In genomic region chr22:33539902-33540751, GRCh38 we compare ENCODE assay signal across 10 cellular contexts.
DNase-seq lines count a peak whose midpoint lies in the region; ATAC-seq, FAIRE-seq and TF ChIP-seq lines count a peak whose summit lies in the region.
"Had no signal": no experiment of that assay in that cellular context is flagged by ENCODE, and none has a peak within 500 bp of the region (broad histone marks: within the 10 kb centered on the region; RNA-seq: fewer than 3 reads in every experiment).

No MANE protein-coding gene starts in this region.

- FAIRE-seq in HepG2 (lab: Jason Lieb, UNC) = peak; percentile 94

- TSS peak; percentile 49 for BruUV-seq in HepG2 (replicated peaks; lab: Mats Ljungman, UMichigan)

- peak; percentile 97 to 99 for TF ChIP-seq EP300 in HepG2 (IDR thresholded peaks at IDR 0.05; ENCODE audit: low read depth in 2 of 2, low read length in 2 of 2)
- peak; percentile 99 for TF ChIP-seq EP300 in HepG2 (CRISPR knock-in tag; IDR thresholded peaks at IDR 0.05; ENCODE audit: borderline replicate concordance)

- H3K27ac ChIP-seq in HepG2 (ENCODE audit: extremely low read length, insufficient read depth, low read length) (peak overlapping the region; percentile 99), thoracic aorta (no peak overlapping the region), esophagus squamous epithelium (peak overlapping the region in 2 of 4 donors; percentile 58 to 71)

- H3K9me3 Mint-ChIP-seq in activated CD4-positive, alpha-beta memory T cell treated with anti-CD3 and anti-CD28 coated beads for 36 hours = peaks cover 3% of the 10 kb centered on the region

- H3K27ac Mint-ChIP-seq in activated CD4-positive, alpha-beta memory T cell treated with anti-CD3 and anti-CD28 coated beads for 36 hours = no peak overlapping the region

- H3K36me3 Mint-ChIP-seq in activated CD4-positive, alpha-beta memory T cell treated with anti-CD3 and anti-CD28 coated beads for 36 hours = no peaks in the 10 kb centered on the region

- H3K4me1 Mint-ChIP-seq in activated CD4-positive, alpha-beta memory T cell treated with anti-CD3 and anti-CD28 coated beads for 36 hours (ENCODE audit: low read depth) = no peaks in the 10 kb centered on the region

- H3K9ac ChIP-seq in HepG2 (ENCODE audit: insufficient read depth, low read depth, low read length) = peak overlapping the region; percentile 70

- 2% methylated on average over 8 of the region's 8 CpGs for whole genome bisulfite sequencing in HepG2 (ENCODE audit: low lambda C conversion rate)
- 57 to 60% methylated on average over 4 to 6 of the region's 8 CpGs for WGBS in esophagus squamous epithelium, 2 donors

- H3K4me3 Mint-ChIP-seq in activated CD4-positive, alpha-beta memory T cell treated with anti-CD3 and anti-CD28 coated beads for 36 hours = no peak overlapping the region

- H2AFZ ChIP-seq in HepG2 (ENCODE audit: low read length) = no peak overlapping the region

- peak; percentile 58 for DNase-seq in cerebellum (ENCODE audit: low spot score)
- DNase-seq in HepG2 (ENCODE audit: low spot score) = peak; percentile 100
- DNase-seq in thoracic aorta (ENCODE audit: low spot score) = peak; percentile 9
- no peak for DNase-seq in activated CD8-positive, alpha-beta memory T cell treated with anti-CD3 and anti-CD28 coated beads, Interleukin-2, amount 50 U/mL, for 48 hours
- no peak for DNase-seq in activated CD4-positive, alpha-beta memory T cell treated with anti-CD3 and anti-CD28 coated beads for 36 hours
- DNase-seq in esophagus squamous epithelium (lab: John Stamatoyannopoulos, UW) = no peak
- no peak for DNase-seq in activated naive CD4-positive, alpha-beta T cell (lab: John Stamatoyannopoulos, UW)
- DNase-seq: cortex of kidney had no signal

- POLR2A ChIA-PET in HepG2 (lab: Yijun Ruan, JAX) = interaction anchor here (0.7 to 4.1 kb wide), 24 partner anchors 10 to 381 kb away, joined by 3 to 91 read pairs (median 6); no protein-coding TSS in a partner anchor
- POLR2A ChIA-PET in activated CD4-positive, alpha-beta memory T cell treated with anti-CD3 and anti-CD28 coated beads for 36 hours (lab: Charles Lee) = no interaction called here

- CTCF ChIA-PET in HepG2 (lab: Yijun Ruan, JAX; ENCODE audit: low intra/inter-chr PET ratio, low total read pairs) = interaction anchor here (1.2 to 1.7 kb wide), 2 partner anchors 37 to 40 kb away, joined by 3 to 6 read pairs; no protein-coding TSS in a partner anchor
- CTCF ChIA-PET in activated CD4-positive, alpha-beta memory T cell treated with anti-CD3 and anti-CD28 coated beads for 36 hours (lab: Charles Lee) = no interaction called here

- TF ChIP-seq POLR2A in HepG2 (IDR thresholded peaks at IDR 0.05; ENCODE audit: insufficient read depth in 1 of 2, low read depth in 2 of 2, low read length in 2 of 2) (peak in 1 of 2 experiments; percentile 78; a peak in 2 of 4 replicates), esophagus squamous epithelium (IDR thresholded peaks at IDR 0.05) (no peak)

- H3K4me1 ChIP-seq in HepG2 (ENCODE audit: insufficient read depth, low read length) = peaks cover 86% of the 10 kb centered on the region
- peaks cover 8 to 26% of the 10 kb centered on the region in 2 donors for H3K4me1 ChIP-seq in thoracic aorta (ENCODE audit: control insufficient read depth in 1 of 2, low read depth in 2 of 2)
- peaks cover 3 to 52% (median 14%) of the 10 kb centered on the region in 3 donors for H3K4me1 ChIP-seq in esophagus squamous epithelium

- H3K27me3 Mint-ChIP-seq in activated CD4-positive, alpha-beta memory T cell treated with anti-CD3 and anti-CD28 coated beads for 36 hours = no peaks in the 10 kb centered on the region

- 0 out of 2 replicates have a peak, but pooled peaks have one; percentile 26 for TF ChIP-seq RAD21 in HepG2 (CRISPR knock-in tag; IDR thresholded peaks at IDR 0.05)

- ATAC-seq in HG03175 (IDR thresholded peaks at IDR 0.05; ENCODE audit: unreplicated experiment) (peak; percentile 51), HepG2 (peak; percentile 93), thoracic aorta (ENCODE audit: insufficient number of reproducible peaks, low FRiP score, low read depth) (no peak)
- ATAC-seq: HCT116 had no signal

- in situ Hi-C loops in HepG2 (cut with HindIII; ENCODE audit: extremely low pct_ligation_motif_present, low pct_unique_long_range_greater_than_20kb) = loop anchor here (5.0 kb wide), 1 partner anchor 37 kb away; no protein-coding TSS in a partner anchor

- intact Hi-C loops in HepG2 (cut with micrococcal nuclease; ENCODE audit: unreplicated experiment) = loop anchor here (1.0 kb wide), 2 partner anchors 8 to 38 kb away; no protein-coding TSS in a partner anchor
- intact Hi-C loops in activated CD4-positive, alpha-beta memory T cell treated with anti-CD3 and anti-CD28 coated beads for 36 hours (cut with micrococcal nuclease) = no loop called here
- intact Hi-C loops in esophagus squamous epithelium (cut with DNase I) = no loop called here

- TF ChIP-seq CTCF in HepG2 (CRISPR knock-in tag; IDR thresholded peaks at IDR 0.05) = peak; percentile 1; the same call in 1 of the 2 replicates
- no peak for TF ChIP-seq CTCF in thoracic aorta (IDR thresholded peaks at IDR 0.05)
- no peak for TF ChIP-seq CTCF in esophagus squamous epithelium (IDR thresholded peaks at IDR 0.05)

- H3K4me2 ChIP-seq in HepG2 (ENCODE audit: low read depth, low read length) = peak overlapping the region; percentile 73

- H3K36me3 ChIP-seq in HepG2 (replicated peaks in 1 of 2; ENCODE audit: control insufficient read depth in 1 of 2, insufficient read depth in 2 of 2, low read length in 2 of 2) (no peaks in the 10 kb centered on the region), thoracic aorta (no peaks in the 10 kb centered on the region), esophagus squamous epithelium (no peaks in the 10 kb centered on the region)

- H3K9me3 ChIP-seq in HepG2 (ENCODE audit: low read length) (no peaks in the 10 kb centered on the region), thoracic aorta (no peaks in the 10 kb centered on the region), esophagus squamous epithelium (no peaks in the 10 kb centered on the region)

- no peaks in the 10 kb centered on the region for H3K27me3 ChIP-seq in HepG2 (ENCODE audit: control insufficient read depth in 1 of 2, insufficient read depth in 2 of 2, low read length in 2 of 2)
- no peaks in the 10 kb centered on the region for H3K27me3 ChIP-seq in thoracic aorta (replicated peaks; ENCODE audit: insufficient read depth)
- no peaks in the 10 kb centered on the region for H3K27me3 ChIP-seq in esophagus squamous epithelium

- no peaks in the 10 kb centered on the region for H4K20me1 ChIP-seq in HepG2 (ENCODE audit: insufficient read depth, low read length)

- peak overlapping the region in 2 of 3 experiments; percentile 29 to 44; a peak in 2 of 6 replicates for H3K4me3 ChIP-seq in HepG2 (replicated peaks in 1 of 3; ENCODE audit: insufficient read depth in 1 of 3, low read depth in 2 of 3, low read length in 3 of 3)
- no peak overlapping the region for H3K4me3 ChIP-seq in thoracic aorta
- H3K4me3 ChIP-seq in esophagus squamous epithelium = no peak overlapping the region

- H3K79me2 ChIP-seq in HepG2 (ENCODE audit: insufficient read depth, low read length) = no peaks in the 10 kb centered on the region

TF ChIP-seq in HepG2, 621 proteins besides CTCF, POLR2A, EP300 and RAD21 (continues in another document):
- TF ChIP-seq ZNF607 (CRISPR knock-in tag; IDR thresholded peaks at IDR 0.05; ENCODE audit: borderline replicate concordance) (no peak; the same call in 1 of the 2 replicates), POGZ (CRISPR knock-in tag; IDR thresholded peaks at IDR 0.05) (no peak; the same call in 1 of the 2 replicates), FOXJ3 (CRISPR knock-in tag; IDR thresholded peaks at IDR 0.05; ENCODE audit: borderline replicate concordance) (peak; percentile 96), POLR2AphosphoS5 (IDR thresholded peaks at IDR 0.05; ENCODE audit: low read depth, low read length) (peak; percentile 38; the same call in 1 of the 2 replicates), MXI1 (IDR thresholded peaks at IDR 0.05; ENCODE audit: borderline replicate concordance, low read depth, low read length) (peak; percentile 59; the same call in 2 of the 3 replicates), CBX1 (IDR thresholded peaks at IDR 0.05; ENCODE audit: low read depth) (no peak), SP2 (CRISPR knock-in tag; IDR thresholded peaks at IDR 0.05) (no peak), SAP130 (CRISPR knock-in tag; IDR thresholded peaks at IDR 0.05; ENCODE audit: low read depth) (peak; percentile 77; the same call in 1 of the 2 replicates), XRCC5 (optimal IDR thresholded peaks at IDR 0.05; ENCODE audit: low read length) (peak; percentile 43), MAX (IDR thresholded peaks at IDR 0.05) (peak; percentile 67)
- TF ChIP-seq, protein P1, sequence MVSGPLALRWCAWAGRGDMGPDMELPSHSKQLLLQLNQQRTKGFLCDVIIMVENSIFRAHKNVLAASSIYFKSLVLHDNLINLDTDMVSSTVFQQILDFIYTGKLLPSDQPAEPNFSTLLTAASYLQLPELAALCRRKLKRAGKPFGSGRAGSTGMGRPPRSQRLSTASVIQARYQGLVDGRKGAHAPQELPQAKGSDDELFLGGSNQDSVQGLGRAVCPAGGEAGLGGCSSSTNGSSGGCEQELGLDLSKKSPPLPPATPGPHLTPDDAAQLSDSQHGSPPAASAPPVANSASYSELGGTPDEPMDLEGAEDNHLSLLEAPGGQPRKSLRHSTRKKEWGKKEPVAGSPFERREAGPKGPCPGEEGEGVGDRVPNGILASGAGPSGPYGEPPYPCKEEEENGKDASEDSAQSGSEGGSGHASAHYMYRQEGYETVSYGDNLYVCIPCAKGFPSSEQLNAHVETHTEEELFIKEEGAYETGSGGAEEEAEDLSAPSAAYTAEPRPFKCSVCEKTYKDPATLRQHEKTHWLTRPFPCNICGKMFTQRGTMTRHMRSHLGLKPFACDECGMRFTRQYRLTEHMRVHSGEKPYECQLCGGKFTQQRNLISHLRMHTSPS (CRISPR knock-in tag; IDR thresholded peaks at IDR 0.05; ENCODE audit: low read depth) = peak; percentile 96
- TF ChIP-seq, protein P2, sequence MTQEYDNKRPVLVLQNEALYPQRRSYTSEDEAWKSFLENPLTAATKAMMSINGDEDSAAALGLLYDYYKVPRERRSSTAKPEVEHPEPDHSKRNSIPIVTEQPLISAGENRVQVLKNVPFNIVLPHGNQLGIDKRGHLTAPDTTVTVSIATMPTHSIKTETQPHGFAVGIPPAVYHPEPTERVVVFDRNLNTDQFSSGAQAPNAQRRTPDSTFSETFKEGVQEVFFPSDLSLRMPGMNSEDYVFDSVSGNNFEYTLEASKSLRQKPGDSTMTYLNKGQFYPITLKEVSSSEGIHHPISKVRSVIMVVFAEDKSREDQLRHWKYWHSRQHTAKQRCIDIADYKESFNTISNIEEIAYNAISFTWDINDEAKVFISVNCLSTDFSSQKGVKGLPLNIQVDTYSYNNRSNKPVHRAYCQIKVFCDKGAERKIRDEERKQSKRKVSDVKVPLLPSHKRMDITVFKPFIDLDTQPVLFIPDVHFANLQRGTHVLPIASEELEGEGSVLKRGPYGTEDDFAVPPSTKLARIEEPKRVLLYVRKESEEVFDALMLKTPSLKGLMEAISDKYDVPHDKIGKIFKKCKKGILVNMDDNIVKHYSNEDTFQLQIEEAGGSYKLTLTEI (CRISPR knock-in tag; conservative IDR thresholded peaks at IDR 0.05) = no peak

Comparison
In these comparisons a context has a peak if more than half of its experiments do, and no peak if none do; other contexts are left out.
1. DNase-seq: peak in cerebellum (single experiment), HepG2 (single experiment) and thoracic aorta (single experiment); none in activated CD8-positive, alpha-beta memory T cell treated with anti-CD3 and anti-CD28 coated beads, Interleukin-2, amount 50 U/mL, for 48 hours (single experiment), activated CD4-positive, alpha-beta memory T cell treated with anti-CD3 and anti-CD28 coated beads for 36 hours (single experiment), esophagus squamous epithelium (single experiment) and activated naive CD4-positive, alpha-beta T cell (0 of 4).
2. H3K4me3 ChIP-seq: peak in HepG2 (2 of 3); none in thoracic aorta (single experiment) and esophagus squamous epithelium (0 of 4).